ENCODE assay signal across 8 cellular contexts in genomic region chr10:27240212-27240890, GRCh38. TPM values are rescaled to one million over a fixed set of nuclear protein-coding genes. Genes with fewer than 3 reads are reported as not detected.
DNase-seq lines count a peak whose midpoint lies in the region; ATAC-seq and TF ChIP-seq lines count a peak whose summit lies in the region.

TSS of gene ACBD5 (minus strand) at chr10:27240797. CDS start at chr10:27240688, 109 bp downstream.

- ATAC-seq in GM19452 (IDR thresholded peaks at IDR 0.05; ENCODE audit: unreplicated experiment) (peak; percentile 49), HG03571 (IDR thresholded peaks at IDR 0.05; ENCODE audit: unreplicated experiment) (peak; percentile 46)

- H3K4ac ChIP-seq in mesendoderm (ENCODE audit: low read depth, low read length), result peak within 1 kb of the TSS; percentile 5

- no peak within 1 kb of the TSS for H2BK15ac ChIP-seq in mesendoderm (replicated peaks; ENCODE audit: low read depth)

- H3K4me2 ChIP-seq in mesendoderm (ENCODE audit: low read length), result peak within 1 kb of the TSS; percentile 93

- H3K9me3 Mint-ChIP-seq in CD8-positive, alpha-beta memory T cell, result peaks cover 0 to 2% (median 0%) of the 10 kb centered on the region in 5 donors
- no peaks in the 10 kb centered on the region for H3K9me3 Mint-ChIP-seq in endodermal cell

- H2BK120ac ChIP-seq in mesendoderm (ENCODE audit: low read depth, low read length), result no peak within 1 kb of the TSS

- peaks cover 35 to 58% (median 52%) of the 10 kb centered on the region in 3 donors for H3K4me1 Mint-ChIP-seq in CD8-positive, alpha-beta memory T cell
- H3K4me1 Mint-ChIP-seq in endodermal cell, result no peaks in the 10 kb centered on the region

- H3K36me3 ChIP-seq in CD8-positive, alpha-beta memory T cell (ENCODE audit: insufficient read depth, low read length), result no peaks in the 10 kb centered on the region
- H3K36me3 ChIP-seq in endodermal cell (ENCODE audit: control insufficient read depth, insufficient read depth, low read length) (no peaks in the 10 kb centered on the region), mesendoderm (ENCODE audit: control insufficient read depth, insufficient read depth, low read length) (no peaks in the 10 kb centered on the region)

- peak within 1 kb of the TSS; percentile 95 to 99 (median 97) for H3K27ac Mint-ChIP-seq in CD8-positive, alpha-beta memory T cell
- peak within 1 kb of the TSS; percentile 95 for H3K27ac Mint-ChIP-seq in endodermal cell

- no peak for TF ChIP-seq CTCF in endodermal cell (conservative IDR thresholded peaks at IDR 0.05)

- peak within 1 kb of the TSS; percentile 95 for H3K4me3 ChIP-seq in CD8-positive, alpha-beta memory T cell (ENCODE audit: low read length)
- H3K4me3 ChIP-seq in endodermal cell (ENCODE audit: low read length), result peak within 1 kb of the TSS; percentile 99
- peak within 1 kb of the TSS; percentile 55 for H3K4me3 ChIP-seq in mesendoderm (ENCODE audit: low read length)

- peak within 1 kb of the TSS; percentile 77 for H3K18ac ChIP-seq in mesendoderm (ENCODE audit: low read length)

- WGBS in endodermal cell (ENCODE audit: insufficient coverage in 1 of 2, insufficient read length in 1 of 2), 2 experiments, result 0% methylated on average over 12 to 48 of the region's 48 CpGs
- no CpG with 5 or more reads among the region's 48 CpGs for WGBS in mesendoderm (ENCODE audit: extremely low coverage, insufficient coverage, low lambda C conversion rate)

- H3K9ac ChIP-seq in endodermal cell (ENCODE audit: extremely low read depth, low read length, poor library complexity, severe bottlenecking) (peak within 1 kb of the TSS; percentile 83), mesendoderm (ENCODE audit: low read length) (peak within 1 kb of the TSS; percentile 90)

- H3K36me3 Mint-ChIP-seq in CD8-positive, alpha-beta memory T cell, result peaks cover 0 to 31% (median 0%) of the 10 kb centered on the region in 3 donors
- peaks cover 2% of the 10 kb centered on the region for H3K36me3 Mint-ChIP-seq in endodermal cell (ENCODE audit: low read depth)

- POLR2A ChIA-PET in CD8-positive, alpha-beta memory T cell (lab: Charles Lee), result interaction anchor here (0.6 to 2.3 kb wide), 10 partner anchors 11 to 934 kb away, joined by 3 to 20 read pairs (median 4); partner anchors contain the start of genes MASTL and YME1L1

- no peak within 1 kb of the TSS for H3K23ac ChIP-seq in mesendoderm (ENCODE audit: low read length)

- H3K79me2 ChIP-seq in mesendoderm (ENCODE audit: control insufficient read depth, insufficient read depth, low read length), result no peaks in the 10 kb centered on the region

- peak; percentile 61 to 82 (median 69) for DNase-seq in CD8-positive, alpha-beta memory T cell
- DNase-seq in NOMO-1 treated with dmso at 0.1 percent for 144 hours (lab: John Stamatoyannopoulos, UW; ENCODE audit: unreplicated experiment), result peak; percentile 91
- peak; percentile 40 for DNase-seq in activated CD8-positive, alpha-beta memory T cell treated with anti-CD3 and anti-CD28 coated beads, Interleukin-2, amount 50 U/mL, for 24 hours (ENCODE audit: extremely low read depth)
- peak; percentile 94 for DNase-seq in endodermal cell
- DNase-seq in mesendoderm, result peak; percentile 95
- DNase-seq in stimulated activated CD8-positive, alpha-beta memory T cell treated with anti-CD3 and anti-CD28 coated beads, Interleukin-15, amount 100 ng/mL, for 4 hours (ENCODE audit: low read depth in 2 of 2), result peak; percentile 46 to 55

- no peaks in the 10 kb centered on the region for H3K9me3 ChIP-seq in CD8-positive, alpha-beta memory T cell (ENCODE audit: low read length)
- H3K9me3 ChIP-seq in endodermal cell (ENCODE audit: control insufficient read depth, low read length), result no peaks in the 10 kb centered on the region

- no peak within 1 kb of the TSS for H4K8ac ChIP-seq in mesendoderm (ENCODE audit: low read depth, low read length)

- H3K56ac ChIP-seq in mesendoderm (ENCODE audit: low read length), result peak within 1 kb of the TSS; percentile 96

- H2BK5ac ChIP-seq in mesendoderm (ENCODE audit: low read length), result peak within 1 kb of the TSS; percentile 77

- H3K4me1 ChIP-seq in CD8-positive, alpha-beta memory T cell (ENCODE audit: insufficient read depth, low read length), result peaks cover 24% of the 10 kb centered on the region
- no peaks in the 10 kb centered on the region for H3K4me1 ChIP-seq in endodermal cell (ENCODE audit: control insufficient read depth, insufficient read depth, low read length)
- H3K4me1 ChIP-seq in mesendoderm (ENCODE audit: control insufficient read depth, low read depth, low read length), result peaks cover 1% of the 10 kb centered on the region

- peak within 1 kb of the TSS; percentile 91 for H3K27ac ChIP-seq in CD8-positive, alpha-beta memory T cell (ENCODE audit: low read depth, low read length)
- peak within 1 kb of the TSS; percentile 78 for H3K27ac ChIP-seq in endodermal cell (ENCODE audit: low read depth, low read length)
- H3K27ac ChIP-seq in mesendoderm (ENCODE audit: low read depth, low read length), result peak within 1 kb of the TSS; percentile 98

- peak within 1 kb of the TSS; percentile 89 to 99 (median 93) for H3K4me3 Mint-ChIP-seq in CD8-positive, alpha-beta memory T cell
- H3K4me3 Mint-ChIP-seq in endodermal cell, result peak within 1 kb of the TSS; percentile 90

- peaks cover 0 to 4% of the 10 kb centered on the region in 2 donors for H3K27me3 Mint-ChIP-seq in CD8-positive, alpha-beta memory T cell
- H3K27me3 Mint-ChIP-seq in endodermal cell (ENCODE audit: insufficient read depth), result peaks cover 3% of the 10 kb centered on the region

- no peak within 1 kb of the TSS for H2AK5ac ChIP-seq in mesendoderm (ENCODE audit: low read length)

- H4K5ac ChIP-seq in mesendoderm (ENCODE audit: low read length), result no peak within 1 kb of the TSS

- CTCF ChIA-PET in CD8-positive, alpha-beta memory T cell (lab: Charles Lee), result interaction anchor here (0.9 to 5.5 kb wide), 8 partner anchors 10 to 359 kb away, joined by 3 to 30 read pairs (median 4); partner anchors contain the start of genes MASTL and YME1L1

- no peaks in the 10 kb centered on the region for H3K27me3 ChIP-seq in CD8-positive, alpha-beta memory T cell (ENCODE audit: insufficient read depth, low read length, poor library complexity, severe bottlenecking)
- H3K27me3 ChIP-seq in endodermal cell (ENCODE audit: control insufficient read depth, insufficient read depth, low read length, poor library complexity, severe bottlenecking), result no peaks in the 10 kb centered on the region
- no peaks in the 10 kb centered on the region for H3K27me3 ChIP-seq in mesendoderm (ENCODE audit: insufficient read depth, low read length, poor library complexity)

- H3K79me1 ChIP-seq in mesendoderm (ENCODE audit: low read length), result peaks cover 1% of the 10 kb centered on the region

RNA-seq across cellular contexts. Expression of gene ACBD5, which starts in this region (rescaled TPM):
- 10 to 100 TPM; 19.2 to 21.3 TPM for total RNA-seq in CD8-positive, alpha-beta memory T cell
- 13.2 TPM for polyA plus RNA-seq in CD8-positive, alpha-beta memory T cell
- total RNA-seq in endodermal cell, result 10 to 100 TPM; 13.7 to 20.7 TPM
- polyA plus RNA-seq in endodermal cell (2013, experiment 1 of 2), result 17.3 TPM
- polyA plus RNA-seq in endodermal cell (2013, experiment 2 of 2), result 18.9 TPM
- polyA plus RNA-seq in mesendoderm (2013, experiment 1 of 2), result 6.8 TPM
- polyA plus RNA-seq in mesendoderm (2013, experiment 2 of 2), result 7.3 TPM

Comparison
In these comparisons a context has a peak if more than half of its experiments do, and no peak if none do; other contexts are left out.
1. Peak in every context shown above with its lines: DNase-seq, ATAC-seq, H3K4me3 ChIP-seq and H3K27ac ChIP-seq.
2. DNase-seq: peak in every context shown above with its lines; median percentile 95 in mesendoderm; 94 in endodermal cell; 91 in NOMO-1 treated with dmso at 0.1 percent for 144 hours; 69 in CD8-positive, alpha-beta memory T cell; 50 in stimulated activated CD8-positive, alpha-beta memory T cell treated with anti-CD3 and anti-CD28 coated beads, Interleukin-15, amount 100 ng/mL, for 4 hours; 40 in activated CD8-positive, alpha-beta memory T cell treated with anti-CD3 and anti-CD28 coated beads, Interleukin-2, amount 50 U/mL, for 24 hours.